Comparison of ENCODE assay signal across 8 cellular contexts in the genomic region with DNA sequence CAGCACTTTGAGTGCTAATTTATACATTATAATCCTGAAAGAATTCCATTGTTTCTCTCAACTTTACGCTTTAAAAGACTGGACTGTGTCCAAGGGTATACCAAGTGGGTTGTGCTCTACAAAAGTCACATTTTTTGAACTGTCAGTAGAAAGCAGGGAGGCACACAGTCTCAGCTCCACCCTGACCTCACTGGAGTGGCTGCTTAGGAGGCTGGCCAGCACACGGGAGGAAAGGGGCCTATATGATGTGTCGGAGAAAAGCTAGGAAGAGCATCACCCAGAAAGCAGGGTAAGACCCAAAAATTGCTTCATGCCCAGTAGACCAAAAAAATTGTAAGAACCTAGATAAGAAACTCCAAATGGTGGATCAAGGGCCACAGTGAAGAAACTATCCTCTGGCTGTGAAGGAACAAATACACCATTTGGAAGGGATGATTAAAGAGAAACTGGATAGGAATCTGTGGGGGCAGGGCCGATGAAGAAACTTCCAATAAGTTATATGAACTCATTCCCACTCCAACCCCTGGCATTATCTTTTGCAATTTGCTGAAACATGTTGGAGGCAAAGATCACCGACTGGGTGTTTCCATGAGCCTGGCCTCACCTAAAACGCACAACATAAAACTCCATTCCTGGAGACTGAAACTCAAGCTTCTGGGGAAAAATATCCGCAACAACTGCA. TPM values are rescaled to one million over a fixed set of nuclear protein-coding genes. Genes with fewer than 3 reads are reported as not detected.
A peak's percentile ranks its signal among the peaks of the same experiment; 100 is the strongest.
DNase-seq lines count a peak whose midpoint lies in the region; ATAC-seq and TF ChIP-seq lines count a peak whose summit lies in the region.

No MANE protein-coding gene starts in this region.

- WGBS in sigmoid colon, 2 donors: 12 to 56% methylated on average over 7 of the region's 7 CpGs

- H3K27me3 ChIP-seq in GM23338 (ENCODE audit: insufficient read depth) (peaks cover 16% of the 10 kb centered on the region), sigmoid colon (no peaks in the 10 kb centered on the region)

- H2AFZ ChIP-seq in GM23338: no peak overlapping the region

- TF ChIP-seq POLR2A in sigmoid colon (IDR thresholded peaks at IDR 0.05): no peak

- H3K4me3 ChIP-seq in GM23338 (peak overlapping the region; percentile 92), WI38 (ENCODE audit: low read depth, low read length) (peak overlapping the region; percentile 98), sigmoid colon (peak overlapping the region; percentile 53 to 86 (median 76))

- no peaks in the 10 kb centered on the region for H3K9me3 Mint-ChIP-seq in GM23338

- H3K36me3 ChIP-seq in GM23338 (ENCODE audit: insufficient read depth): no peaks in the 10 kb centered on the region
- H3K36me3 ChIP-seq in sigmoid colon: no peaks in the 10 kb centered on the region

- no peak for DNase-seq in GM23338 (ENCODE audit: low spot score)
- DNase-seq in foreskin melanocyte: peak; percentile 66
- no peak for DNase-seq in sigmoid colon
- DNase-seq in OCI-M1 (lab: John Stamatoyannopoulos, UW): no peak
- no peak for DNase-seq in COLO668 (lab: John Stamatoyannopoulos, UW; ENCODE audit: unreplicated experiment)

- peaks cover 41% of the 10 kb centered on the region for H3K4me1 ChIP-seq in GM23338 (ENCODE audit: insufficient read depth)
- peaks cover 0 to 68% (median 65%) of the 10 kb centered on the region in 4 donors for H3K4me1 ChIP-seq in sigmoid colon

- H3K4me3 Mint-ChIP-seq in GM23338: peak overlapping the region; percentile 88

- intact Hi-C loops in sigmoid colon (cut with DNase I): no loop called here

- peaks cover 51% of the 10 kb centered on the region for H3K79me2 ChIP-seq in GM23338 (replicated peaks; ENCODE audit: insufficient read depth)

- ATAC-seq in GM23338 (no peak), HG03442 (IDR thresholded peaks at IDR 0.05; ENCODE audit: unreplicated experiment) (no peak), GM21717 (IDR thresholded peaks at IDR 0.05; ENCODE audit: unreplicated experiment) (no peak)

- H3K4me2 ChIP-seq in GM23338: peak overlapping the region; percentile 95

- peaks cover 24% of the 10 kb centered on the region for H3K27me3 Mint-ChIP-seq in GM23338 (ENCODE audit: insufficient read depth, low read depth, poor library complexity)

- H3F3A ChIP-seq in GM23338 (replicated peaks; ENCODE audit: low read depth): peaks cover 3% of the 10 kb centered on the region; the same call in 1 of the 2 replicates

- H3K27ac ChIP-seq in GM23338 (ENCODE audit: low read depth) (no peak overlapping the region), sigmoid colon (peak overlapping the region; percentile 81 to 98 (median 87))

- H3K27ac Mint-ChIP-seq in GM23338: no peak overlapping the region

- TF ChIP-seq CTCF in GM23338 (conservative IDR thresholded peaks at IDR 0.05; ENCODE audit: low read depth in 2 of 2) (no peak), WI38 (IDR thresholded peaks at IDR 0.05; ENCODE audit: low read depth, low read length) (no peak), sigmoid colon (IDR thresholded peaks at IDR 0.05) (no peak)

- H3K9me3 ChIP-seq in sigmoid colon: no peaks in the 10 kb centered on the region

- H4K20me1 ChIP-seq in GM23338 (replicated peaks; ENCODE audit: insufficient read depth): 0 out of 2 replicates have a peak, but pooled peaks cover 4% of the 10 kb centered on the region

- TF ChIP-seq EP300 in sigmoid colon (IDR thresholded peaks at IDR 0.05): no peak

- H3K9me2 ChIP-seq in GM23338 (ENCODE audit: insufficient read depth): no peaks in the 10 kb centered on the region; the same call in 1 of the 2 replicates

- H3K4me1 Mint-ChIP-seq in GM23338: peaks cover 35% of the 10 kb centered on the region

- H3K36me3 Mint-ChIP-seq in GM23338 (ENCODE audit: low read depth): no peaks in the 10 kb centered on the region

TF ChIP-seq in GM23338, 12 proteins besides CTCF, POLR2A, EP300 and RAD21 (continues in another document):
- TF ChIP-seq CREB1 (CRISPR knock-in tag; IDR thresholded peaks at IDR 0.05; ENCODE audit: low read depth) (no peak), EZH2 (IDR thresholded peaks at IDR 0.05; ENCODE audit: low read depth, unreplicated experiment) (no peak), POLR2AphosphoS5 (IDR thresholded peaks at IDR 0.05; ENCODE audit: low read depth) (no peak), STAT1 (IDR thresholded peaks at IDR 0.05; ENCODE audit: unreplicated experiment) (no peak), JUNB (IDR thresholded peaks at IDR 0.05; ENCODE audit: unreplicated experiment) (no peak), NANOG (IDR thresholded peaks at IDR 0.05; ENCODE audit: borderline replicate concordance) (no peak), ZNF331 (CRISPR knock-in tag; IDR thresholded peaks at IDR 0.05; ENCODE audit: low read depth) (no peak)
- TF ChIP-seq, protein P1, sequence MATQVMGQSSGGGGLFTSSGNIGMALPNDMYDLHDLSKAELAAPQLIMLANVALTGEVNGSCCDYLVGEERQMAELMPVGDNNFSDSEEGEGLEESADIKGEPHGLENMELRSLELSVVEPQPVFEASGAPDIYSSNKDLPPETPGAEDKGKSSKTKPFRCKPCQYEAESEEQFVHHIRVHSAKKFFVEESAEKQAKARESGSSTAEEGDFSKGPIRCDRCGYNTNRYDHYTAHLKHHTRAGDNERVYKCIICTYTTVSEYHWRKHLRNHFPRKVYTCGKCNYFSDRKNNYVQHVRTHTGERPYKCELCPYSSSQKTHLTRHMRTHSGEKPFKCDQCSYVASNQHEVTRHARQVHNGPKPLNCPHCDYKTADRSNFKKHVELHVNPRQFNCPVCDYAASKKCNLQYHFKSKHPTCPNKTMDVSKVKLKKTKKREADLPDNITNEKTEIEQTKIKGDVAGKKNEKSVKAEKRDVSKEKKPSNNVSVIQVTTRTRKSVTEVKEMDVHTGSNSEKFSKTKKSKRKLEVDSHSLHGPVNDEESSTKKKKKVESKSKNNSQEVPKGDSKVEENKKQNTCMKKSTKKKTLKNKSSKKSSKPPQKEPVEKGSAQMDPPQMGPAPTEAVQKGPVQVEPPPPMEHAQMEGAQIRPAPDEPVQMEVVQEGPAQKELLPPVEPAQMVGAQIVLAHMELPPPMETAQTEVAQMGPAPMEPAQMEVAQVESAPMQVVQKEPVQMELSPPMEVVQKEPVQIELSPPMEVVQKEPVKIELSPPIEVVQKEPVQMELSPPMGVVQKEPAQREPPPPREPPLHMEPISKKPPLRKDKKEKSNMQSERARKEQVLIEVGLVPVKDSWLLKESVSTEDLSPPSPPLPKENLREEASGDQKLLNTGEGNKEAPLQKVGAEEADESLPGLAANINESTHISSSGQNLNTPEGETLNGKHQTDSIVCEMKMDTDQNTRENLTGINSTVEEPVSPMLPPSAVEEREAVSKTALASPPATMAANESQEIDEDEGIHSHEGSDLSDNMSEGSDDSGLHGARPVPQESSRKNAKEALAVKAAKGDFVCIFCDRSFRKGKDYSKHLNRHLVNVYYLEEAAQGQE (IDR thresholded peaks at IDR 0.05; ENCODE audit: unreplicated experiment): no peak
- TF ChIP-seq, protein P2, sequence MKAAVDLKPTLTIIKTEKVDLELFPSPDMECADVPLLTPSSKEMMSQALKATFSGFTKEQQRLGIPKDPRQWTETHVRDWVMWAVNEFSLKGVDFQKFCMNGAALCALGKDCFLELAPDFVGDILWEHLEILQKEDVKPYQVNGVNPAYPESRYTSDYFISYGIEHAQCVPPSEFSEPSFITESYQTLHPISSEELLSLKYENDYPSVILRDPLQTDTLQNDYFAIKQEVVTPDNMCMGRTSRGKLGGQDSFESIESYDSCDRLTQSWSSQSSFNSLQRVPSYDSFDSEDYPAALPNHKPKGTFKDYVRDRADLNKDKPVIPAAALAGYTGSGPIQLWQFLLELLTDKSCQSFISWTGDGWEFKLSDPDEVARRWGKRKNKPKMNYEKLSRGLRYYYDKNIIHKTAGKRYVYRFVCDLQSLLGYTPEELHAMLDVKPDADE (IDR thresholded peaks at IDR 0.05): no peak

RNA-seq across cellular contexts. Expression of a gene that starts 1.9 kb away (rescaled TPM):
- 25.6 and 35.9 TPM in 2 replicates for total RNA-seq in GM23338 (2014; rRNA removed; shearing (Covaris generic))
- polyA plus RNA-seq in GM23338 (2016; fragmentation: Nextera tagmentation; extraction: Ambion mirVana) (634 and 677 TPM in 2 replicates), sigmoid colon (1,000 to 10,000 TPM; 1,087 to 1,816 (median 1,723) TPM)
- 10 to 100 TPM; 20.2 to 57.9 (median 43.0) TPM for total RNA-seq in sigmoid colon

RNA-seq across cellular contexts. Expression of a gene that starts 45.0 kb away (rescaled TPM):
- 73.1 and 78.6 TPM in 2 replicates for total RNA-seq in GM23338 (2014; rRNA removed; shearing (Covaris generic))
- polyA plus RNA-seq in GM23338 (2016; fragmentation: Nextera tagmentation; extraction: Ambion mirVana) (596 and 668 TPM in 2 replicates), sigmoid colon (100 to 1,000 TPM; 371 to 633 (median 478) TPM)
- 100 to 1,000 TPM in 3 of 4 donors, 10 to 100 TPM in 1; 92.6 to 156 (median 109) TPM for total RNA-seq in sigmoid colon
